ENCODE assay signal across 21 cellular contexts in the genomic region with DNA sequence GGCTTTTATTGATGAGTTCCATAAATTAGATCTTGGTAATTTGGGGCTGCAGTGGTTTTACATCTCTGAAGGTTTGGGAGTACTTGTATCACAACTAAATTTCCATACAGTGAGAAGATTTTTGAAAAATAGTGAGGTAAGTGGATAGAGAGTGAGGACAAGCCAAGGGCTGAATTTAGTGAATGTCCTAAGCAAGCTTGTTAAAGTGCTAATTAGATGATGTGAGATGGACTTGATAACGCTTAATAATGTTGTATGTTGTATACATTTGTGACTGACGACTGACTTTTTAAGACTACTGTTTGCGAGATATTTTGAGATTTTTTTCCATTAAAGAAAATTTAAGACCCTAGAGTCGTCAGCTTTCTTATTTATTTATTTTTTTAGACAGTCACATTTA. TPM values are rescaled to one million over a fixed set of nuclear protein-coding genes. Genes with fewer than 3 reads are reported as not detected.
DNase-seq lines count a peak whose midpoint lies in the region; ATAC-seq, FAIRE-seq and TF ChIP-seq lines count a peak whose summit lies in the region.
"Had no signal": no experiment of that assay in that cellular context is flagged by ENCODE, and none has a peak within 500 bp of the region (broad histone marks: within the 10 kb centered on the region; RNA-seq: fewer than 3 reads in every experiment).

No MANE protein-coding gene starts in this region.

- peaks cover 23% of the 10 kb centered on the region for H3F3A ChIP-seq in MM.1S (ENCODE audit: insufficient read depth, low read length)

- intact Hi-C loops in activated naive CD4-positive, alpha-beta T cell treated with anti-CD3 and anti-CD28 coated beads for 36 hours (cut with micrococcal nuclease) = loop anchor here (5.0 to 10.0 kb wide), 5 partner anchors 198 to 844 kb away; partner anchors contain the start of genes CDH3, FHOD1 and SLC9A5
- intact Hi-C loops in gastrocnemius medialis (cut with DNase I; ENCODE audit: low total_unique reads) (no loop called here), kidney (cut with DNase I) (no loop called here)

- H3K9ac ChIP-seq in MM.1S (ENCODE audit: low read length) (peak overlapping the region; percentile 3; the same call in 1 of the 2 replicates), kidney (ENCODE audit: low read length in 2 of 2) (no peak overlapping the region)

- TF ChIP-seq POLR2A in gastrocnemius medialis (IDR thresholded peaks at IDR 0.05) = no peak

- no peak for FAIRE-seq in kidney (lab: Jason Lieb, UNC)
- FAIRE-seq: GM12892, islet of Langerhans had no signal

- H3K36me3 ChIP-seq in MM.1S (replicated peaks; ENCODE audit: insufficient read depth, low read length) (no peaks in the 10 kb centered on the region), gastrocnemius medialis (no peaks in the 10 kb centered on the region), kidney (ENCODE audit: control insufficient read depth in 1 of 2, insufficient read depth in 2 of 2, low read length in 2 of 2) (no peaks in the 10 kb centered on the region)
- H3K36me3 ChIP-seq: esophagus squamous epithelium, neutrophil, sigmoid colon had no signal

- H3K9me3 Mint-ChIP-seq in activated naive CD4-positive, alpha-beta T cell treated with anti-CD3 and anti-CD28 coated beads for 36 hours = no peaks in the 10 kb centered on the region
- H3K9me3 Mint-ChIP-seq in activated naive CD8-positive, alpha-beta T cell treated with anti-CD3 and anti-CD28 coated beads for 36 hours = no peaks in the 10 kb centered on the region

- no peak overlapping the region for H2AFZ ChIP-seq in MM.1S (ENCODE audit: low read length)

- no peaks in the 10 kb centered on the region for H3K36me3 Mint-ChIP-seq in activated naive CD4-positive, alpha-beta T cell treated with anti-CD3 and anti-CD28 coated beads for 36 hours (ENCODE audit: low read depth)
- H3K36me3 Mint-ChIP-seq in activated naive CD8-positive, alpha-beta T cell treated with anti-CD3 and anti-CD28 coated beads for 36 hours = peaks cover 5% of the 10 kb centered on the region

- H3K4me3 ChIP-seq in MM.1S (ENCODE audit: low read length) (0 out of 2 replicates have a peak overlapping the region, but pooled peaks have one; percentile 11), gastrocnemius medialis (no peak overlapping the region), kidney (ENCODE audit: low read length in 2 of 2) (no peak overlapping the region)
- H3K4me3 ChIP-seq: esophagus squamous epithelium, sigmoid colon, SJSA1 had no signal

- peak overlapping the region; percentile 61 for H3K4me3 Mint-ChIP-seq in activated naive CD4-positive, alpha-beta T cell treated with anti-CD3 and anti-CD28 coated beads for 36 hours
- peak overlapping the region; percentile 76 for H3K4me3 Mint-ChIP-seq in activated naive CD8-positive, alpha-beta T cell treated with anti-CD3 and anti-CD28 coated beads for 36 hours
- H3K4me3 Mint-ChIP-seq: H9 had no signal

- no peaks in the 10 kb centered on the region for H3K27me3 Mint-ChIP-seq in activated naive CD4-positive, alpha-beta T cell treated with anti-CD3 and anti-CD28 coated beads for 36 hours (ENCODE audit: low read depth)
- no peaks in the 10 kb centered on the region for H3K27me3 Mint-ChIP-seq in activated naive CD8-positive, alpha-beta T cell treated with anti-CD3 and anti-CD28 coated beads for 36 hours

- no peak for ATAC-seq in gastrocnemius medialis

- H3K79me2 ChIP-seq in MM.1S (ENCODE audit: low read length) = peaks cover 84% of the 10 kb centered on the region

- H3K9me2 ChIP-seq in MM.1S (replicated peaks; ENCODE audit: insufficient read depth, low read length) = no peaks in the 10 kb centered on the region

- H3K4me1 ChIP-seq in MM.1S (ENCODE audit: low read length) (peaks cover 39% of the 10 kb centered on the region), gastrocnemius medialis (peaks cover 71 to 75% of the 10 kb centered on the region in 2 donors), kidney (ENCODE audit: control insufficient read depth in 1 of 2, insufficient read depth in 1 of 2, low read depth in 1 of 2, low read length in 2 of 2) (peaks cover 8 to 20% of the 10 kb centered on the region in 2 donors)

- CTCF ChIA-PET in activated naive CD4-positive, alpha-beta T cell treated with anti-CD3 and anti-CD28 coated beads for 36 hours (lab: Charles Lee) = interaction anchor here (1.0 to 1.2 kb wide), 2 partner anchors 138 to 139 kb away, joined by 3 to 9 read pairs; no protein-coding TSS in a partner anchor

- no peaks in the 10 kb centered on the region for H3K27me3 ChIP-seq in MM.1S (replicated peaks; ENCODE audit: insufficient read depth, low read length)
- H3K27me3 ChIP-seq in gastrocnemius medialis = no peaks in the 10 kb centered on the region
- H3K27me3 ChIP-seq: esophagus squamous epithelium, neutrophil, sigmoid colon, SJSA1 had no signal

- H3K4me1 Mint-ChIP-seq in activated naive CD4-positive, alpha-beta T cell treated with anti-CD3 and anti-CD28 coated beads for 36 hours (ENCODE audit: low read depth) = peaks cover 59% of the 10 kb centered on the region
- peaks cover 58% of the 10 kb centered on the region for H3K4me1 Mint-ChIP-seq in activated naive CD8-positive, alpha-beta T cell treated with anti-CD3 and anti-CD28 coated beads for 36 hours

- H3K4me2 ChIP-seq in MM.1S (ENCODE audit: low read depth, low read length) = peak overlapping the region; percentile 35

- no peak for DNase-seq in activated naive CD4-positive, alpha-beta T cell treated with anti-CD3 and anti-CD28 coated beads for 36 hours
- no peak for DNase-seq in activated naive CD4-positive, alpha-beta T cell (lab: John Stamatoyannopoulos, UW)
- DNase-seq in MM.1S (no peak), gastrocnemius medialis (no peak), NCI-H526 treated with DMSO at 0.1 percent for 48 hours (lab: John Stamatoyannopoulos, UW) (no peak), kidney (no peak), NCI-H1694 (lab: John Stamatoyannopoulos, UW) (no peak)
- no peak for DNase-seq in activated naive CD8-positive, alpha-beta T cell treated with anti-CD3 and anti-CD28 coated beads for 36 hours
- DNase-seq: activated CD4-positive, alpha-beta T cell treated with anti-CD3 and anti-CD28 coated beads, Interleukin-2, amount 50 U/mL, for 48 hours; esophagus squamous epithelium; GDM1; glutamatergic neuron; H9; NCI-H2029; NCI-H510A; sigmoid colon; stimulated activated CD4-positive, alpha-beta T cell treated with anti-CD3 and anti-CD28 coated beads, Interleukin-1b, Interleukin-23, amount 100 ng/mL, for 48 hours had no signal

- H3K9me3 ChIP-seq in MM.1S (replicated peaks; ENCODE audit: insufficient read depth, low read length) (no peaks in the 10 kb centered on the region), gastrocnemius medialis (no peaks in the 10 kb centered on the region), kidney (ENCODE audit: control insufficient read depth in 1 of 2, low read length in 2 of 2) (no peaks in the 10 kb centered on the region)
- H3K9me3 ChIP-seq: esophagus squamous epithelium, neutrophil, sigmoid colon, SJSA1 had no signal

- TF ChIP-seq CTCF in MM.1S (IDR thresholded peaks at IDR 0.05; ENCODE audit: low read length) = no peak
- TF ChIP-seq CTCF in gastrocnemius medialis (IDR thresholded peaks at IDR 0.05 in 4 of 5, conservative IDR thresholded peaks at IDR 0.05 in 1 of 5) = no peak
- TF ChIP-seq CTCF in kidney (IDR thresholded peaks at IDR 0.05; ENCODE audit: borderline replicate concordance, extremely low read depth, insufficient read depth) = no peak

- H4K20me1 ChIP-seq in MM.1S (ENCODE audit: insufficient read depth, low read length) = peaks cover 10% of the 10 kb centered on the region; the same call in 1 of the 2 replicates

- in situ Hi-C loops in gastrocnemius medialis (cut with MboI; ENCODE audit: low sequenced_read_pairs in 4 of 4) = loop anchor here in 2 of 4 donors (25.0 kb wide), 1 partner anchor 248 kb away; no protein-coding TSS in a partner anchor

- H3K27ac Mint-ChIP-seq in activated naive CD4-positive, alpha-beta T cell treated with anti-CD3 and anti-CD28 coated beads for 36 hours = peak overlapping the region; percentile 78
- H3K27ac Mint-ChIP-seq in activated naive CD8-positive, alpha-beta T cell treated with anti-CD3 and anti-CD28 coated beads for 36 hours = peak overlapping the region; percentile 83
- H3K27ac Mint-ChIP-seq: H9 had no signal

- H3K27ac ChIP-seq in MM.1S (ENCODE audit: low read length) = no peak overlapping the region; the same call in 1 of the 2 replicates
- peak overlapping the region; percentile 92 to 99 (median 97) for H3K27ac ChIP-seq in gastrocnemius medialis
- H3K27ac ChIP-seq in kidney (ENCODE audit: low read depth in 2 of 2, low read length in 2 of 2) = no peak overlapping the region
- H3K27ac ChIP-seq: esophagus squamous epithelium, neutrophil, sigmoid colon, SJSA1 had no signal

RNA-seq across cellular contexts. Expression of gene NFATC3, which starts 3.9 kb away (rescaled TPM):
- 10 to 100 TPM; 49.1 to 50.3 TPM for total RNA-seq in activated naive CD4-positive, alpha-beta T cell treated with anti-CD3 and anti-CD28 coated beads for 36 hours
- total RNA-seq in activated naive CD8-positive, alpha-beta T cell treated with anti-CD3 and anti-CD28 coated beads for 36 hours = 10 to 100 TPM; 76.3 to 79.2 TPM
- total RNA-seq in gastrocnemius medialis (10 to 100 TPM; 47.9 to 72.7 (median 70.7) TPM), kidney (37.7 TPM)
- polyA plus RNA-seq in kidney (ENCODE audit: insufficient read depth, low read depth, low replicate concordance) = 15.0 TPM

Comparison
In these comparisons a context has a peak if more than half of its experiments do, and no peak if none do; other contexts are left out.
1. H3K27ac ChIP-seq: peak in gastrocnemius medialis (4 of 4); none in MM.1S (single experiment) and kidney (0 of 2).